ENCODE assay signal across 3 cellular contexts in genomic region chr1:42814815-42815214, GRCh38. TPM values are rescaled to one million over a fixed set of nuclear protein-coding genes. Genes with fewer than 3 reads are reported as not detected.
"Had no signal": no experiment of that assay in that cellular context is flagged by ENCODE, and none has a peak within 500 bp of the region (broad histone marks: within the 10 kb centered on the region; RNA-seq: fewer than 3 reads in every experiment).

No MANE protein-coding gene starts in this region.

RNA-seq across cellular contexts. Expression of gene TMEM269, which starts 30.0 kb away (rescaled TPM):
- total RNA-seq: activated CD4-positive, alpha-beta memory T cell treated with anti-CD3 and anti-CD28 coated beads, Interleukin-2, amount 10 ng/mL, durations not matched to agents 7 days and 5 days; body of pancreas had no signal
- polyA plus RNA-seq: aorta had no signal
